ENCODE assay signal across 1 cellular context in genomic region chr18:67242001-67242400, GRCh38.
TF ChIP-seq lines count a peak whose summit lies in the region.

No MANE protein-coding gene starts in this region.

TF ChIP-seq in HepG2, 621 proteins besides CTCF, POLR2A, EP300 and RAD21 (continued from another document):
- TF ChIP-seq HMGXB3 (CRISPR knock-in tag; IDR thresholded peaks at IDR 0.05; ENCODE audit: borderline replicate concordance) (no peak), MBD4 (IDR thresholded peaks at IDR 0.05; ENCODE audit: borderline replicate concordance, low read length) (no peak), JARID2 (CRISPR knock-in tag; IDR thresholded peaks at IDR 0.05; ENCODE audit: insufficient replicate concordance) (no peak), PRDM15 (CRISPR knock-in tag; IDR thresholded peaks at IDR 0.05) (no peak)
- TF ChIP-seq, protein P1, sequence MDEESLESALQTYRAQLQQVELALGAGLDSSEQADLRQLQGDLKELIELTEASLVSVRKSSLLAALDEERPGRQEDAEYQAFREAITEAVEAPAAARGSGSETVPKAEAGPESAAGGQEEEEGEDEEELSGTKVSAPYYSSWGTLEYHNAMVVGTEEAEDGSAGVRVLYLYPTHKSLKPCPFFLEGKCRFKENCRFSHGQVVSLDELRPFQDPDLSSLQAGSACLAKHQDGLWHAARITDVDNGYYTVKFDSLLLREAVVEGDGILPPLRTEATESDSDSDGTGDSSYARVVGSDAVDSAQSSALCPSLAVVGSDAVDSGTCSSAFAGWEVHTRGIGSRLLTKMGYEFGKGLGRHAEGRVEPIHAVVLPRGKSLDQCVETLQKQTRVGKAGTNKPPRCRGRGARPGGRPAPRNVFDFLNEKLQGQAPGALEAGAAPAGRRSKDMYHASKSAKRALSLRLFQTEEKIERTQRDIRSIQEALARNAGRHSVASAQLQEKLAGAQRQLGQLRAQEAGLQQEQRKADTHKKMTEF (CRISPR knock-in tag; IDR thresholded peaks at IDR 0.05) = no peak
- TF ChIP-seq, protein P2, sequence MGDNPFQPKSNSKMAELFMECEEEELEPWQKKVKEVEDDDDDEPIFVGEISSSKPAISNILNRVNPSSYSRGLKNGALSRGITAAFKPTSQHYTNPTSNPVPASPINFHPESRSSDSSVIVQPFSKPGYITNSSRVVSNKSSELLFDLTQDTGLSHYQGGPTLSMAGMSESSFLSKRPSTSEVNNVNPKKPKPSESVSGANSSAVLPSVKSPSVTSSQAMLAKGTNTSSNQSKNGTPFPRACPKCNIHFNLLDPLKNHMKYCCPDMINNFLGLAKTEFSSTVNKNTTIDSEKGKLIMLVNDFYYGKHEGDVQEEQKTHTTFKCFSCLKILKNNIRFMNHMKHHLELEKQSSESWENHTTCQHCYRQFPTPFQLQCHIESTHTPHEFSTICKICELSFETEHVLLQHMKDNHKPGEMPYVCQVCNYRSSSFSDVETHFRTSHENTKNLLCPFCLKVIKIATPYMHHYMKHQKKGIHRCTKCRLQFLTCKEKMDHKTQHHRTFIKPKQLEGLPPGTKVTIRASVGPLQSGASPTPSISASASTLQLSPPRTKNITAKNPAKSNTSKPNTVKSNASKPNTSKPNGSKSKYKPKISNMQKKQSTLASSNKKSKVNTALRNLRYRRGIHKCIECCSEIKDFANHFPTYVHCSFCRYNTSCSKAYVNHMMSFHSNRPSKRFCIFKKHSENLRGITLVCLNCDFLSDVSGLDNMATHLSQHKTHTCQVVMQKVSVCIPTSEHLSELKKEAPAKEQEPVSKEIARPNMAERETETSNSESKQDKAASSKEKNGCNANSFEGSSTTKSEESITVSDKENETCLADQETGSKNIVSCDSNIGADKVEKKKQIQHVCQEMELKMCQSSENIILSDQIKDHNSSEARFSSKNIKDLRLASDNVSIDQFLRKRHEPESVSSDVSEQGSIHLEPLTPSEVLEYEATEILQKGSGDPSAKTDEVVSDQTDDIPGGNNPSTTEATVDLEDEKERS (CRISPR knock-in tag; IDR thresholded peaks at IDR 0.05) = no peak
